Comparison of ENCODE assay signal across 11 cellular contexts in genomic region chr11:95698939-95699562, GRCh38.
DNase-seq lines count a peak whose midpoint lies in the region; ATAC-seq and TF ChIP-seq lines count a peak whose summit lies in the region.
"Had no signal": no experiment of that assay in that cellular context is flagged by ENCODE, and none has a peak within 500 bp of the region (broad histone marks: within the 10 kb centered on the region; RNA-seq: fewer than 3 reads in every experiment).

No MANE protein-coding gene starts in this region.

- no peak for TF ChIP-seq CTCF in brain (conservative IDR thresholded peaks at IDR 0.05)
- no peak for TF ChIP-seq CTCF in WTC11 (IDR thresholded peaks at IDR 0.05)

- ATAC-seq in memory B cell (ENCODE audit: low read depth) (no peak), HG02938 (IDR thresholded peaks at IDR 0.05; ENCODE audit: unreplicated experiment) (no peak), WTC11 (no peak)

- POLR2A ChIA-PET in WTC11 (lab: Charles Lee), result no interaction called here

- peaks cover 11% of the 10 kb centered on the region for H3K27me3 Mint-ChIP-seq in brain
- no peaks in the 10 kb centered on the region for H3K27me3 Mint-ChIP-seq in memory B cell
- H3K27me3 Mint-ChIP-seq in WTC11 (ENCODE audit: low read depth), result no peaks in the 10 kb centered on the region

- DNase-seq in AML-193 (lab: John Stamatoyannopoulos, UW), result peak; percentile 47 to 74
- DNase-seq in Kasumi-1 (lab: John Stamatoyannopoulos, UW), result peak; percentile 58 to 65
- DNase-seq in memory B cell (ENCODE audit: low spot score in 2 of 2), result no peak
- DNase-seq in NK-92 (lab: John Stamatoyannopoulos, UW; ENCODE audit: unreplicated experiment), result no peak
- no peak for DNase-seq in germinal center (ENCODE audit: low spot score)
- no peak for DNase-seq in WTC11 (ENCODE audit: low spot score)
- DNase-seq: activated effector memory CD4-positive, alpha-beta T cell treated with anti-CD3 and anti-CD28 coated beads, Interleukin-2, amount 50 U/mL, for 16 hours; heart right ventricle; ovary had no signal

- H3K27ac Mint-ChIP-seq in brain (peak overlapping the region in 4 of 5 experiments; percentile 46 to 75 (median 69)), memory B cell (peak overlapping the region; percentile 96), WTC11 (no peak overlapping the region)

- CTCF ChIA-PET in WTC11 (lab: Charles Lee), result interaction anchor here (0.9 to 2.7 kb wide), 2 partner anchors 541 to 544 kb away, joined by 3 to 11 read pairs; no protein-coding TSS in a partner anchor

- H3K36me3 Mint-ChIP-seq in brain (no peaks in the 10 kb centered on the region), memory B cell (peaks cover 1% of the 10 kb centered on the region), WTC11 (no peaks in the 10 kb centered on the region)

- H3K4me1 Mint-ChIP-seq in brain (peaks cover 45% of the 10 kb centered on the region), memory B cell (peaks cover 50% of the 10 kb centered on the region), WTC11 (peaks cover 10% of the 10 kb centered on the region)

- H3K4me3 Mint-ChIP-seq in brain (no peak overlapping the region), memory B cell (no peak overlapping the region), WTC11 (no peak overlapping the region)

- H3K9me3 Mint-ChIP-seq in brain (no peaks in the 10 kb centered on the region), memory B cell (peaks cover 1% of the 10 kb centered on the region), WTC11 (no peaks in the 10 kb centered on the region)

TF ChIP-seq in WTC11, 78 proteins besides CTCF, POLR2A, EP300 and RAD21:
- TF ChIP-seq NR3C1 (CRISPR knock-in tag; conservative IDR thresholded peaks at IDR 0.05; ENCODE audit: low read depth) (no peak), ETV6 (CRISPR knock-in tag; IDR thresholded peaks at IDR 0.05) (no peak), ZNF219 (CRISPR knock-in tag; IDR thresholded peaks at IDR 0.05; ENCODE audit: borderline replicate concordance) (no peak), MYBL2 (CRISPR knock-in tag; IDR thresholded peaks at IDR 0.05) (no peak), SOX15 (CRISPR knock-in tag; IDR thresholded peaks at IDR 0.05) (no peak), PRRX2 (CRISPR knock-in tag; IDR thresholded peaks at IDR 0.05) (no peak)
TF ChIP-seq in WTC11: peak in this region for 0.

Comparison
In these comparisons a context has a peak if more than half of its experiments do, and no peak if none do; other contexts are left out.
1. DNase-seq: peak in AML-193 (2 of 2) and Kasumi-1 (2 of 2); none in memory B cell (0 of 2), NK-92 (single experiment), germinal center (single experiment) and WTC11 (single experiment).